In the genomic region with DNA sequence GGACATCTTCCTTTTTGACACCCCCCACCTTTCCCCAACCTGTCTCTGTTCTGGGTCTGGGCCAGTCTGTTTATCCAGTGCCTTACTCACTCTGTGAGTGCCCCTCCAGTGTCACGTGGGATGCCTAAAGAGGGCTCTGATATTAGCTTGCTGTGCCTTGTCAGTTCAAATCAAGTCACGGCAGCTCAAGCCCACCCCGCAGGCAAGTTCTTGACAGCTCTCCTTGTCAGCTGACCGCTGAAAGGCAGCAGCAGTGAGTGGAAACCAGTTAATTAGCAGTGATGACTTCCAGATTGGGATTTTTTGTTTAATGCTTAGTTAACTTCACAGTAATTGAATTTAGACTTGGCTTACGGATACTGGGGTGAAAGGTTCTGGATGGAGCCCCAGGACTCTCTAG, we compare ENCODE assay signal across 18 cellular contexts.
"Had no signal": no experiment of that assay in that cellular context is flagged by ENCODE, and none has a peak within 500 bp of the region (broad histone marks: within the 10 kb centered on the region; RNA-seq: fewer than 3 reads in every experiment).

No MANE protein-coding gene starts in this region.

- H3K27ac Mint-ChIP-seq: effector memory CD8-positive, alpha-beta T cell; immature natural killer cell; nephron; type B pancreatic cell had no signal

- H3K4me1 Mint-ChIP-seq: immature natural killer cell, nephron had no signal

- ATAC-seq: effector memory CD8-positive, alpha-beta T cell; gastroesophageal sphincter; left cardiac atrium; left ventricle myocardium superior; right cardiac atrium had no signal

- H3K27me3 Mint-ChIP-seq: effector memory CD8-positive, alpha-beta T cell; type B pancreatic cell had no signal

- DNase-seq: effector memory CD8-positive, alpha-beta T cell; immature natural killer cell; kidney; left cardiac atrium; left ventricle myocardium superior; mesenchymal stem cell; midbrain; posterior cingulate gyrus; right cardiac atrium; small intestine; stimulated activated CD4-positive, alpha-beta T cell treated with anti-CD3 and anti-CD28 coated beads, Interleukin-12 subunit alpha, Interleukin-12 subunit beta, amount 100 ng/mL, for 4 hours; stimulated activated naive CD4-positive, alpha-beta T cell had no signal

- H3K27ac ChIP-seq: epithelial cell of prostate, esophagus muscularis mucosa, gastroesophageal sphincter had no signal

- H3K4me1 ChIP-seq: esophagus muscularis mucosa, gastroesophageal sphincter had no signal

- H3K36me3 ChIP-seq: esophagus muscularis mucosa, gastroesophageal sphincter had no signal

- H3K9me3 Mint-ChIP-seq: effector memory CD8-positive, alpha-beta T cell; nephron had no signal

- H3K4me3 Mint-ChIP-seq: effector memory CD8-positive, alpha-beta T cell; immature natural killer cell; nephron; type B pancreatic cell had no signal

- H3K27me3 ChIP-seq: esophagus muscularis mucosa, gastroesophageal sphincter had no signal

- H3K36me3 Mint-ChIP-seq: immature natural killer cell, type B pancreatic cell had no signal

- H3K4me3 ChIP-seq: esophagus muscularis mucosa, gastroesophageal sphincter, lung had no signal

- H3K9me3 ChIP-seq: gastroesophageal sphincter had no signal
